10 cellular contexts compared by ENCODE assay signal in the genomic region with DNA sequence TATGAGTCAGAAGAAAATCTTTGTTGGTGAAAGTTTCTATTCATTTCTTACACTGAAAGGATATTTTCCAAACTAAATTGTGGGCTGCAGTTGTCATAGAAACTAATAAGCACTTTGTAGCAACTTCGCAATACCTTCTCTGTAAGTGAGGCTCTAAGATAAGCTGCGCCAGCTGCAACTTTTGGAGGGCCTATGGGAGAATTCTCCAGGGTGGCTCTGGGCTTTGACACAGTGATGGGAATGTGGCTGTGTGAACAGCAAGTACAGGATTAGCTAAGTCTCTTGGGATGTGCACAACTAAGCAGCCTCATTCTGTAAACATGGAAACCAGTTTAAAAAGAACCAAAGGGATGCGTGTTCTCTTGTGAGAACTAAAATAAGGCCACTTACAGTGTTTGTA.
"Had no signal": no experiment of that assay in that cellular context is flagged by ENCODE, and none has a peak within 500 bp of the region (broad histone marks: within the 10 kb centered on the region; RNA-seq: fewer than 3 reads in every experiment).

No MANE protein-coding gene starts in this region.

- H3K9me3 Mint-ChIP-seq: activated CD4-positive, alpha-beta T cell treated with anti-CD3 and anti-CD28 coated beads, Interleukin-2, amount 10 ng/mL, durations not matched to agents 7 days and 5 days; activated naive CD4-positive, alpha-beta T cell treated with anti-CD3 and anti-CD28 coated beads for 36 hours; activated T-helper 17 cell treated with anti-CD3 and anti-CD28 coated beads, Interleukin-2, amount 50 U/mL, for 72 hours; nephron had no signal

- H3K27ac ChIP-seq: skin epidermis had no signal

- H3K27me3 Mint-ChIP-seq: activated CD4-positive, alpha-beta T cell treated with anti-CD3 and anti-CD28 coated beads, Interleukin-2, amount 10 ng/mL, durations not matched to agents 7 days and 5 days; activated T-helper 17 cell treated with anti-CD3 and anti-CD28 coated beads, Interleukin-2, amount 50 U/mL, for 72 hours; type B pancreatic cell had no signal

- H3K4me3 ChIP-seq: skin epidermis had no signal

- H3K36me3 Mint-ChIP-seq: type B pancreatic cell had no signal

- ATAC-seq: activated T-helper 17 cell treated with anti-CD3 and anti-CD28 coated beads, Interleukin-2, amount 50 U/mL, for 72 hours; left colon had no signal

- H3K4me1 Mint-ChIP-seq: activated CD4-positive, alpha-beta T cell treated with anti-CD3 and anti-CD28 coated beads, Interleukin-2, amount 10 ng/mL, durations not matched to agents 7 days and 5 days; activated T-helper 17 cell treated with anti-CD3 and anti-CD28 coated beads, Interleukin-2, amount 50 U/mL, for 72 hours; nephron had no signal

- H3K4me3 Mint-ChIP-seq: activated CD4-positive, alpha-beta T cell treated with anti-CD3 and anti-CD28 coated beads, Interleukin-2, amount 10 ng/mL, durations not matched to agents 7 days and 5 days; activated naive CD4-positive, alpha-beta T cell treated with anti-CD3 and anti-CD28 coated beads for 36 hours; activated T-helper 17 cell treated with anti-CD3 and anti-CD28 coated beads, Interleukin-2, amount 50 U/mL, for 72 hours; nephron; type B pancreatic cell had no signal

- DNase-seq: activated CD4-positive, alpha-beta T cell treated with anti-CD3 and anti-CD28 coated beads, Interleukin-2, amount 10 ng/mL, durations not matched to agents 7 days and 5 days; activated CD4-positive, CD25-positive, alpha-beta regulatory T cell; activated CD8-positive, alpha-beta memory T cell treated with anti-CD3 and anti-CD28 coated beads for 24 hours; activated naive CD4-positive, alpha-beta T cell treated with anti-CD3 and anti-CD28 coated beads for 36 hours; dermis blood vessel endothelial cell; left colon had no signal

- H3K27ac Mint-ChIP-seq: activated CD4-positive, alpha-beta T cell treated with anti-CD3 and anti-CD28 coated beads, Interleukin-2, amount 10 ng/mL, durations not matched to agents 7 days and 5 days; activated naive CD4-positive, alpha-beta T cell treated with anti-CD3 and anti-CD28 coated beads for 36 hours; activated T-helper 17 cell treated with anti-CD3 and anti-CD28 coated beads, Interleukin-2, amount 50 U/mL, for 72 hours; nephron; type B pancreatic cell had no signal
